19 cellular contexts compared by ENCODE assay signal in genomic region chr3:13588221-13588701, GRCh38. TPM values are rescaled to one million over a fixed set of nuclear protein-coding genes. Genes with fewer than 3 reads are reported as not detected.
A peak's percentile ranks its signal among the peaks of the same experiment; 100 is the strongest.
DNase-seq lines count a peak whose midpoint lies in the region; ATAC-seq and TF ChIP-seq lines count a peak whose summit lies in the region.
"Had no signal": no experiment of that assay in that cellular context is flagged by ENCODE, and none has a peak within 500 bp of the region (broad histone marks: within the 10 kb centered on the region; RNA-seq: fewer than 3 reads in every experiment).

No MANE protein-coding gene starts in this region.

- peaks cover 2% of the 10 kb centered on the region; the same call in 1 of the 2 replicates for H4K20me1 ChIP-seq in GM23338 (replicated peaks; ENCODE audit: insufficient read depth)

- no peaks in the 10 kb centered on the region for H3K9me3 Mint-ChIP-seq in GM23338
- no peaks in the 10 kb centered on the region for H3K9me3 Mint-ChIP-seq in WTC11
- no peaks in the 10 kb centered on the region for H3K9me3 Mint-ChIP-seq in CD14-positive monocyte
- no peaks in the 10 kb centered on the region for H3K9me3 Mint-ChIP-seq in stimulated activated naive CD8-positive, alpha-beta T cell treated with anti-CD3 and anti-CD28 coated beads, Interleukin-15, amount 100 ng/mL, for 72 hours

- H3K9me2 ChIP-seq in GM23338 (ENCODE audit: insufficient read depth): no peaks in the 10 kb centered on the region

- TF ChIP-seq CTCF in GM23338 (conservative IDR thresholded peaks at IDR 0.05; ENCODE audit: low read depth in 2 of 2): no peak
- TF ChIP-seq CTCF in WTC11 (IDR thresholded peaks at IDR 0.05): no peak
- no peak for TF ChIP-seq CTCF in left lung (IDR thresholded peaks at IDR 0.05)
- TF ChIP-seq CTCF in CD14-positive monocyte (IDR thresholded peaks at IDR 0.05): no peak

- H3K4me3 Mint-ChIP-seq in GM23338 (no peak overlapping the region), WTC11 (no peak overlapping the region), CD14-positive monocyte (no peak overlapping the region)
- no peak overlapping the region for H3K4me3 Mint-ChIP-seq in stimulated activated naive CD8-positive, alpha-beta T cell treated with anti-CD3 and anti-CD28 coated beads, Interleukin-15, amount 100 ng/mL, for 72 hours
- H3K4me3 Mint-ChIP-seq: CD4-positive, alpha-beta memory T cell had no signal

- no peaks in the 10 kb centered on the region for H3K36me3 Mint-ChIP-seq in GM23338 (ENCODE audit: low read depth)
- H3K36me3 Mint-ChIP-seq in WTC11: no peaks in the 10 kb centered on the region
- H3K36me3 Mint-ChIP-seq in CD14-positive monocyte: no peaks in the 10 kb centered on the region
- H3K36me3 Mint-ChIP-seq: CD4-positive, alpha-beta memory T cell had no signal

- no peaks in the 10 kb centered on the region for H3K9me3 ChIP-seq in left lung
- H3K9me3 ChIP-seq: A549 had no signal

- POLR2A ChIA-PET in WTC11 (lab: Charles Lee): no interaction called here

- H2AFZ ChIP-seq in GM23338: no peak overlapping the region

- H3F3A ChIP-seq in GM23338 (replicated peaks; ENCODE audit: low read depth): no peaks in the 10 kb centered on the region; the same call in 1 of the 2 replicates

- CTCF ChIA-PET in WTC11 (lab: Charles Lee): interaction anchor here (0.5 to 2.5 kb wide), 6 partner anchors 34 to 719 kb away, joined by 3 to 8 read pairs (median 4); no protein-coding TSS in a partner anchor

- ATAC-seq in GM23338: 0 out of 3 replicates have a peak, but pooled peaks have one; percentile 13
- ATAC-seq in WTC11: no peak; the same call in 1 of the 2 replicates
- peak; percentile 70 for ATAC-seq in left lung
- no peak for ATAC-seq in stimulated activated naive CD8-positive, alpha-beta T cell treated with anti-CD3 and anti-CD28 coated beads, Interleukin-15, amount 100 ng/mL, for 72 hours
- ATAC-seq: A549, Right ventricle myocardium inferior had no signal

- H3K27me3 ChIP-seq in GM23338 (ENCODE audit: insufficient read depth) (no peaks in the 10 kb centered on the region), left lung (no peaks in the 10 kb centered on the region)

- H3K4me3 ChIP-seq in GM23338 (no peak overlapping the region), left lung (no peak overlapping the region)
- H3K4me3 ChIP-seq: A549 had no signal

- no peak overlapping the region for H3K27ac Mint-ChIP-seq in GM23338
- peak overlapping the region; percentile 58; the same call in 1 of the 2 replicates for H3K27ac Mint-ChIP-seq in WTC11
- H3K27ac Mint-ChIP-seq in CD14-positive monocyte: no peak overlapping the region
- no peak overlapping the region for H3K27ac Mint-ChIP-seq in stimulated activated naive CD8-positive, alpha-beta T cell treated with anti-CD3 and anti-CD28 coated beads, Interleukin-15, amount 100 ng/mL, for 72 hours
- H3K27ac Mint-ChIP-seq: CD4-positive, alpha-beta memory T cell had no signal

- intact Hi-C loops in left lung (cut with DNase I) (no loop called here), posterior vena cava (cut with DNase I) (no loop called here), CD14-positive monocyte (cut with micrococcal nuclease) (no loop called here)

- H3K4me1 ChIP-seq in GM23338 (ENCODE audit: insufficient read depth) (peaks cover 18% of the 10 kb centered on the region), left lung (peaks cover 0 to 3% of the 10 kb centered on the region in 2 donors)
- H3K4me1 ChIP-seq: A549 had no signal

- H3K36me3 ChIP-seq in GM23338 (ENCODE audit: insufficient read depth): no peaks in the 10 kb centered on the region
- no peaks in the 10 kb centered on the region for H3K36me3 ChIP-seq in left lung

- peak overlapping the region; percentile 53; the same call in 1 of the 2 replicates for H3K4me2 ChIP-seq in GM23338
- H3K4me2 ChIP-seq: A549 had no signal

- H3K79me2 ChIP-seq in GM23338 (replicated peaks; ENCODE audit: insufficient read depth): no peaks in the 10 kb centered on the region

- peaks cover 24% of the 10 kb centered on the region for H3K4me1 Mint-ChIP-seq in GM23338
- peaks cover 19% of the 10 kb centered on the region for H3K4me1 Mint-ChIP-seq in WTC11
- no peaks in the 10 kb centered on the region for H3K4me1 Mint-ChIP-seq in CD14-positive monocyte
- H3K4me1 Mint-ChIP-seq in stimulated activated naive CD8-positive, alpha-beta T cell treated with anti-CD3 and anti-CD28 coated beads, Interleukin-15, amount 100 ng/mL, for 72 hours: peaks cover 4% of the 10 kb centered on the region
- H3K4me1 Mint-ChIP-seq: CD4-positive, alpha-beta memory T cell had no signal

- no peak overlapping the region for H3K27ac ChIP-seq in GM23338 (ENCODE audit: low read depth)
- no peak overlapping the region for H3K27ac ChIP-seq in left lung
- H3K27ac ChIP-seq: A549 had no signal

- TF ChIP-seq POLR2A in erythroblast (IDR thresholded peaks at IDR 0.05; ENCODE audit: low read length): no peak

- H3K27me3 Mint-ChIP-seq in GM23338 (ENCODE audit: insufficient read depth, low read depth, poor library complexity): peaks cover 4% of the 10 kb centered on the region
- no peaks in the 10 kb centered on the region for H3K27me3 Mint-ChIP-seq in WTC11 (ENCODE audit: low read depth)
- H3K27me3 Mint-ChIP-seq in CD14-positive monocyte (ENCODE audit: low read depth in 3 of 3): peaks cover 0 to 2% (median 0%) of the 10 kb centered on the region in 3 donors
- no peaks in the 10 kb centered on the region for H3K27me3 Mint-ChIP-seq in stimulated activated naive CD8-positive, alpha-beta T cell treated with anti-CD3 and anti-CD28 coated beads, Interleukin-15, amount 100 ng/mL, for 72 hours
- H3K27me3 Mint-ChIP-seq: CD4-positive, alpha-beta memory T cell had no signal

- no peak for DNase-seq in GM23338 (ENCODE audit: low spot score)
- DNase-seq in WTC11 (ENCODE audit: low spot score): peak; percentile 11
- peak in 1 of 2 donors; percentile 58 for DNase-seq in left lung
- peak; percentile 45 for DNase-seq in posterior vena cava (ENCODE audit: low spot score)
- DNase-seq in erythroblast (lab: John Stamatoyannopoulos, UW): no peak
- no peak for DNase-seq in CD14-positive monocyte (ENCODE audit: low spot score)
- DNase-seq in stimulated activated naive CD8-positive, alpha-beta T cell treated with anti-CD3 and anti-CD28 coated beads, Interleukin-15, amount 100 ng/mL, for 72 hours: no peak
- DNase-seq in SHP77 treated with DMSO at 0.1 percent for 48 hours (lab: John Stamatoyannopoulos, UW): no peak
- DNase-seq: CD4-positive, alpha-beta memory T cell; DMS153; GDM1; GOT3; NCI-H1048; NCI-H510A; NCI-H774 had no signal

TF ChIP-seq in WTC11, 78 proteins besides CTCF, POLR2A, EP300 and RAD21 (continues in another document):
- TF ChIP-seq CREM (CRISPR knock-in tag; IDR thresholded peaks at IDR 0.05) (no peak), USF2 (CRISPR knock-in tag; IDR thresholded peaks at IDR 0.05) (no peak), CREB1 (CRISPR knock-in tag; IDR thresholded peaks at IDR 0.05) (no peak), TCF7 (CRISPR knock-in tag; IDR thresholded peaks at IDR 0.05; ENCODE audit: low read depth) (no peak), SMAD3 (CRISPR knock-in tag; IDR thresholded peaks at IDR 0.05; ENCODE audit: borderline replicate concordance) (no peak), FOXP4 (CRISPR knock-in tag; IDR thresholded peaks at IDR 0.05) (no peak), ELF4 (CRISPR knock-in tag; IDR thresholded peaks at IDR 0.05; ENCODE audit: low read depth) (no peak), ATF2 (CRISPR knock-in tag; IDR thresholded peaks at IDR 0.05; ENCODE audit: borderline replicate concordance, low read depth) (no peak)

RNA-seq across cellular contexts. Expression of gene FBLN2, which starts 39.3 kb away (rescaled TPM):
- total RNA-seq in GM23338 (2014; rRNA removed; shearing (Covaris generic)): 24.9 and 26.8 TPM in 2 replicates
- 18.8 and 24.4 TPM in 2 replicates for polyA plus RNA-seq in GM23338 (2016; fragmentation: Nextera tagmentation; extraction: Ambion mirVana)
- total RNA-seq in WTC11 (2021): 20.7 to 35.2 TPM (median 31.3 TPM) in 3 replicates
- 10 to 100 TPM; 69.8 to 96.6 TPM for total RNA-seq in left lung
- total RNA-seq in posterior vena cava: 100 to 1,000 TPM; 283 to 585 TPM
- polyA plus RNA-seq in CD14-positive monocyte: not detected
- total RNA-seq: CD4-positive, alpha-beta memory T cell; MCF 10A; OCI-LY7 had no signal
- polyA plus RNA-seq: CD4-positive, alpha-beta memory T cell had no signal

Comparison
In these comparisons a context has a peak if more than half of its experiments do, and no peak if none do; other contexts are left out.
1. ATAC-seq: peak in GM23338 (single experiment) and left lung (single experiment); none in WTC11 (single experiment) and stimulated activated naive CD8-positive, alpha-beta T cell treated with anti-CD3 and anti-CD28 coated beads, Interleukin-15, amount 100 ng/mL, for 72 hours (single experiment).
2. DNase-seq: peak in WTC11 (single experiment) and posterior vena cava (single experiment); none in GM23338 (single experiment), erythroblast (0 of 2), CD14-positive monocyte (single experiment), stimulated activated naive CD8-positive, alpha-beta T cell treated with anti-CD3 and anti-CD28 coated beads, Interleukin-15, amount 100 ng/mL, for 72 hours (0 of 2) and SHP77 treated with DMSO at 0.1 percent for 48 hours (single experiment).